Comparison of ENCODE assay signal across 9 cellular contexts in the genomic region with DNA sequence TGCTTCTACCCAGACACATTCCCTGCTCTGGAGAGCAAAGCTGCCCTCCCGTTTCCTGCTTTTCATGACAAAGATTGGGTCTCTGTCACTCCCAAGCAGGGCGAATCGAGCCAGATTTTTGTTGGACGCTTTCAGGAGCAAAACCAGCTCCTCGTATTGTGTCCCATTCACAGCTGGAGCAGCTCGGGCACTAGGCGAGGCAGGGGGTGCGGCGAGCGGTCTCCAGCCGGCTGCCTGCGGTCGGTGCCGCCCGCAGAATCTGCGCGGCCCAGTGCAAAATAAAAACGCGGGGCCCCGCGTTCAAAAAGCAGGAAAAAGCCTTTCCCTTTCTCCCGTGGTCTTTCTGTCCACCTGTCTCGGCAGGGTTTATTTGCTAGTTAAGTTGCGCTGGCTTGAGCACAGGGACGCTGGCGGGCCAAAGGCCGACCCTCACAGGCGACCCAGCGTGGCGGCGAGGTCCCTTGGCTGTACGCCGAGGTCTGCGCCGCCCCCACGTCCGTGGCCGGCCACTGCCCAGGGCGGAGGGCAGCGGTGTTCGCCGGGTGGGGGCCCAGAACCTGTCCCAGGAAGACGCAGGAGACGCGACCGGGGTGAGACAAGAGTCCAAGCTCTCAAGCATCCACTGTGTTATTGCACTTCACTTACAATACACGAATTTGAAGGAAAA.
DNase-seq lines count a peak whose midpoint lies in the region; ATAC-seq, FAIRE-seq and TF ChIP-seq lines count a peak whose summit lies in the region.
"Had no signal": no experiment of that assay in that cellular context is flagged by ENCODE, and none has a peak within 500 bp of the region (broad histone marks: within the 10 kb centered on the region; RNA-seq: fewer than 3 reads in every experiment).

No MANE protein-coding gene starts in this region.

- DNase-seq in HT-29 (ENCODE audit: low spot score) = peak; percentile 13
- no peak for DNase-seq in bronchial epithelial cell (ENCODE audit: low read depth)
- DNase-seq in kidney epithelial cell (ENCODE audit: low read depth) = no peak
- DNase-seq in spleen = no peak
- no peak for DNase-seq in NCI-H2196 (lab: John Stamatoyannopoulos, UW; ENCODE audit: unreplicated experiment)
- DNase-seq in middle frontal gyrus (ENCODE audit: extremely low spot score, low spot score) = no peak
- no peak for DNase-seq in NCI-H2029 treated with DMSO at 0.1 percent for 48 hours (lab: John Stamatoyannopoulos, UW)
- DNase-seq: immature natural killer cell had no signal

- peaks cover 13% of the 10 kb centered on the region for H3K27me3 ChIP-seq in bronchial epithelial cell (ENCODE audit: control insufficient read depth, insufficient read depth, low read length)
- H3K27me3 ChIP-seq in kidney epithelial cell (ENCODE audit: control insufficient read depth, insufficient read depth, low read length) = peaks cover 21% of the 10 kb centered on the region
- peaks cover 0 to 53% (median 12%) of the 10 kb centered on the region in 7 donors for H3K27me3 ChIP-seq in spleen (replicated peaks in 1 of 7)

- ATAC-seq in HG03045 (IDR thresholded peaks at IDR 0.05; ENCODE audit: unreplicated experiment) = no peak

- H3K9me3 ChIP-seq in spleen = peaks cover 0 to 4% (median 1%) of the 10 kb centered on the region in 8 donors

- TF ChIP-seq POLR2A in spleen (IDR thresholded peaks at IDR 0.05) = no peak

- H3K4me1 ChIP-seq in spleen = peaks cover 9 to 23% (median 19%) of the 10 kb centered on the region in 6 donors

- peak overlapping the region; percentile 28 for H3K4me3 ChIP-seq in bronchial epithelial cell (ENCODE audit: low read depth, low read length)
- H3K4me3 ChIP-seq in kidney epithelial cell (ENCODE audit: low read depth, low read length) = peak overlapping the region; percentile 42
- H3K4me3 ChIP-seq in spleen = peak overlapping the region; percentile 22 to 69 (median 40)

- intact Hi-C loops in spleen (cut with DNase I; ENCODE audit: low total_unique reads) = no loop called here

- 2 to 8% (median 2%) methylated on average over 24 to 47 of the region's 47 CpGs for whole genome bisulfite sequencing in spleen, 5 donors

- no peaks in the 10 kb centered on the region for H3K36me3 ChIP-seq in bronchial epithelial cell (ENCODE audit: control insufficient read depth, insufficient read depth, low read length)
- H3K36me3 ChIP-seq in kidney epithelial cell (ENCODE audit: control insufficient read depth, insufficient read depth, low read length) = no peaks in the 10 kb centered on the region
- no peaks in the 10 kb centered on the region for H3K36me3 ChIP-seq in spleen

- TF ChIP-seq CTCF in bronchial epithelial cell (IDR thresholded peaks at IDR 0.05; ENCODE audit: insufficient read depth, low read length, severe bottlenecking) (no peak), kidney epithelial cell (IDR thresholded peaks at IDR 0.05; ENCODE audit: insufficient read depth, low read length, poor library complexity, severe bottlenecking) (no peak), spleen (IDR thresholded peaks at IDR 0.05 in 8 of 11, conservative IDR thresholded peaks at IDR 0.05 in 3 of 11) (no peak)

- peak overlapping the region in 2 of 8 donors; percentile 14 to 40 for H3K27ac ChIP-seq in spleen

- no peak for FAIRE-seq in bronchial epithelial cell (lab: Jason Lieb, UNC)
